Comparison of ENCODE assay signal across 8 cellular contexts in genomic region chr20:34190679-34191090, GRCh38. TPM values are rescaled to one million over a fixed set of nuclear protein-coding genes. Genes with fewer than 3 reads are reported as not detected.
DNase-seq lines count a peak whose midpoint lies in the region; ATAC-seq and TF ChIP-seq lines count a peak whose summit lies in the region.

No MANE protein-coding gene starts in this region.

- no peak overlapping the region for H3K4me3 ChIP-seq in foreskin fibroblast (ENCODE audit: low read depth in 1 of 2, low read length in 2 of 2)
- no peak overlapping the region for H3K4me3 ChIP-seq in vagina

- no peaks in the 10 kb centered on the region for H3K27me3 ChIP-seq in vagina

- peak; percentile 86 for TF ChIP-seq CTCF in foreskin fibroblast (IDR thresholded peaks at IDR 0.05; ENCODE audit: low read depth, low read length)
- peak; percentile 24 to 72 (median 54) for TF ChIP-seq CTCF in vagina (IDR thresholded peaks at IDR 0.05)

- no peak overlapping the region for H3K27ac ChIP-seq in vagina

- H3K9me3 ChIP-seq in vagina = no peaks in the 10 kb centered on the region

- intact Hi-C loops in vagina (cut with DNase I) = no loop called here

- no peak for TF ChIP-seq POLR2A in vagina (IDR thresholded peaks at IDR 0.05)

- H3K36me3 ChIP-seq in vagina = no peaks in the 10 kb centered on the region

- H3K4me1 ChIP-seq in vagina = peaks cover 4% of the 10 kb centered on the region

- ATAC-seq in GM19397 (IDR thresholded peaks at IDR 0.05; ENCODE audit: unreplicated experiment) = no peak

- DNase-seq in COR-L47 (lab: John Stamatoyannopoulos, UW) = peak; percentile 69
- DNase-seq in HK-2 (ENCODE audit: unreplicated experiment) = peak; percentile 66
- peak; percentile 56 to 87 for DNase-seq in NCI-H526 (lab: John Stamatoyannopoulos, UW)
- peak; percentile 5 for DNase-seq in activated T-cell treated with anti-CD3 and anti-CD28 coated beads for 24 hours (ENCODE audit: low read depth)
- DNase-seq in foreskin fibroblast = peak; percentile 88 to 95
- DNase-seq in non-pigmented ciliary epithelial cell (ENCODE audit: low read depth) = peak; percentile 57
- DNase-seq in vagina (ENCODE audit: extremely low spot score in 2 of 2) = peak in 1 of 2 donors; percentile 87

RNA-seq across cellular contexts. Expression of gene ASIP, which starts 50.5 kb away (rescaled TPM):
- not detected for total RNA-seq in vagina
